Comparison of ENCODE assay signal across 26 cellular contexts in the genomic region with DNA sequence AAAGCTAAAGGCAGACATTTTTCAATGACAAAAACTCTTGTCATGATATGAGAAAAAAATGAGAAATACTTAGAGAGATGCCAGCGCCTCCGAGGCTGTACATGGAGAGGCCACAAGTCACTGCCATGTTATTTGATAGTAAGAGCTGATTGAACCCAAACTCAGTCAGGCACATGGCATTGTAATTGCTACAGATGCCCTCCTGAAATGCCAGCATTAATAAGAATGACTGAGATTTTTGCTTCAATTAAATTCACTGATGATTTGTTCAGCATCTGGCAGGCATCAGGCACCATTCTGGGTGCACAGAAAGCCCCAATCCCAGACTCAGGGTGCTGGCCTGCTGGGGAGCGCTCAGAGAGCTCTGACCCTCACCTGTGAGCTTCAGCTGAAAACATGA.
"Had no signal": no experiment of that assay in that cellular context is flagged by ENCODE, and none has a peak within 500 bp of the region (broad histone marks: within the 10 kb centered on the region; RNA-seq: fewer than 3 reads in every experiment).

No MANE protein-coding gene starts in this region.

- H3K36me3 ChIP-seq: esophagus squamous epithelium, gastrocnemius medialis, heart right ventricle, left ventricle myocardium inferior, lower lobe of right lung had no signal

- DNase-seq: dermis blood vessel endothelial cell; dorsolateral prefrontal cortex; effector CD4-positive, alpha-beta T cell; effector memory CD4-positive, alpha-beta T cell; erythroblast; esophagus squamous epithelium; foreskin fibroblast; foreskin melanocyte; gastrocnemius medialis; glutamatergic neuron; heart right ventricle; hippocampal formation; immature natural killer cell; islet precursor cell; kidney; kidney glomerular epithelial cell; left colon; left ventricle myocardium inferior; lower lobe of right lung; mesenchymal stem cell; mucosa of descending colon; naive B cell had no signal

- ATAC-seq: esophagus mucosa, gastrocnemius medialis, heart right ventricle, left colon, left lobe of liver, lower lobe of right lung, mucosa of descending colon had no signal

- H3K27ac ChIP-seq: coronary artery, dorsolateral prefrontal cortex, epithelial cell of prostate, esophagus squamous epithelium, gastrocnemius medialis, heart right ventricle, left ventricle myocardium inferior, lower lobe of right lung had no signal

- H3K4me3 ChIP-seq: coronary artery, dorsolateral prefrontal cortex, esophagus squamous epithelium, gastrocnemius medialis, heart right ventricle, left ventricle myocardium inferior, lower lobe of right lung, mucosa of descending colon had no signal

- H3K4me1 ChIP-seq: gastrocnemius medialis, left ventricle myocardium inferior, lower lobe of right lung had no signal

- H3K9me3 ChIP-seq: esophagus squamous epithelium, gastrocnemius medialis, heart right ventricle, left ventricle myocardium inferior, lower lobe of right lung, mucosa of descending colon had no signal
